Comparison of ENCODE assay signal across 9 cellular contexts in genomic region chr11:66880484-66881211, GRCh38. TPM values are rescaled to one million over a fixed set of nuclear protein-coding genes. Genes with fewer than 3 reads are reported as not detected.
A peak's percentile ranks its signal among the peaks of the same experiment; 100 is the strongest.
DNase-seq lines count a peak whose midpoint lies in the region; ATAC-seq and TF ChIP-seq lines count a peak whose summit lies in the region.
"Had no signal": no experiment of that assay in that cellular context is flagged by ENCODE, and none has a peak within 500 bp of the region (broad histone marks: within the 10 kb centered on the region; RNA-seq: fewer than 3 reads in every experiment).

No MANE protein-coding gene starts in this region.

- H3K36me3 ChIP-seq in right atrium auricular region (no peaks in the 10 kb centered on the region), esophagus squamous epithelium (no peaks in the 10 kb centered on the region), uterus (no peaks in the 10 kb centered on the region)

- TF ChIP-seq POLR2A in esophagus squamous epithelium (IDR thresholded peaks at IDR 0.05) (no peak), uterus (IDR thresholded peaks at IDR 0.05) (no peak), erythroblast (IDR thresholded peaks at IDR 0.05; ENCODE audit: low read length) (no peak)

- peak; percentile 16 for ATAC-seq in Right ventricle myocardium superior (ENCODE audit: poor library complexity)
- no peak for ATAC-seq in GM19324 (IDR thresholded peaks at IDR 0.05; ENCODE audit: low FRiP score, unreplicated experiment)

- TF ChIP-seq CTCF in right atrium auricular region (IDR thresholded peaks at IDR 0.05) (no peak), esophagus squamous epithelium (IDR thresholded peaks at IDR 0.05) (no peak), uterus (IDR thresholded peaks at IDR 0.05) (no peak)

- intact Hi-C loops in Right ventricle myocardium superior (cut with DNase I) = no loop called here
- intact Hi-C loops in esophagus squamous epithelium (cut with DNase I) = no loop called here
- intact Hi-C loops in uterus (cut with DNase I; ENCODE audit: low total_unique reads) = no loop called here

- H3K27me3 ChIP-seq in right atrium auricular region (no peaks in the 10 kb centered on the region), esophagus squamous epithelium (no peaks in the 10 kb centered on the region), uterus (no peaks in the 10 kb centered on the region)

- H3K4me1 ChIP-seq in right atrium auricular region = peaks cover 0 to 27% of the 10 kb centered on the region in 2 donors
- H3K4me1 ChIP-seq in esophagus squamous epithelium = peaks cover 37 to 65% (median 45%) of the 10 kb centered on the region in 3 donors
- H3K4me1 ChIP-seq in uterus = no peaks in the 10 kb centered on the region

- no peak for DNase-seq in Right ventricle myocardium superior
- DNase-seq in right atrium auricular region (ENCODE audit: low spot score) = no peak
- peak; percentile 68 for DNase-seq in NCI-H748 (lab: John Stamatoyannopoulos, UW; ENCODE audit: unreplicated experiment)
- DNase-seq in esophagus squamous epithelium (lab: John Stamatoyannopoulos, UW) = no peak
- DNase-seq in uterus = no peak
- no peak for DNase-seq in erythroblast (lab: John Stamatoyannopoulos, UW)
- DNase-seq in stimulated activated CD4-positive, alpha-beta T cell treated with anti-CD3 and anti-CD28 coated beads, Interleukin-2, amount 100 ng/mL, for 24 hours = no peak
- DNase-seq: stimulated activated CD4-positive, alpha-beta T cell treated with anti-CD3 and anti-CD28 coated beads, Interleukin-4, amount 100 ng/mL, for 1 hour had no signal

- H3K4me3 ChIP-seq in right atrium auricular region (no peak overlapping the region), esophagus squamous epithelium (no peak overlapping the region), uterus (no peak overlapping the region)

- WGBS in esophagus squamous epithelium, 2 donors = 23 to 25% methylated on average over 4 to 5 of the region's 11 CpGs

- no peak overlapping the region for H3K27ac ChIP-seq in right atrium auricular region
- peak overlapping the region in 3 of 4 donors; percentile 9 to 38 (median 24) for H3K27ac ChIP-seq in esophagus squamous epithelium
- no peak overlapping the region for H3K27ac ChIP-seq in uterus

- H3K9me3 ChIP-seq in right atrium auricular region (no peaks in the 10 kb centered on the region), esophagus squamous epithelium (no peaks in the 10 kb centered on the region), uterus (no peaks in the 10 kb centered on the region)

RNA-seq across cellular contexts. Expression of gene LRFN4, which starts 23.8 kb away (rescaled TPM):
- total RNA-seq in Right ventricle myocardium superior (20.5 TPM), right atrium auricular region (10 to 100 TPM in 1 of 2 donors, 1 to 10 TPM in 1; 8.6 to 13.2 TPM), esophagus squamous epithelium (10 to 100 TPM in 1 of 4 donors, 1 to 10 TPM in 3; 6.7 to 13.5 (median 7.2) TPM), uterus (10 to 100 TPM in 1 of 4 donors, 1 to 10 TPM in 3; 1.5 to 17.0 (median 5.4) TPM)

RNA-seq across cellular contexts. Expression of gene RCE1, which starts 37.4 kb away (rescaled TPM):
- total RNA-seq in Right ventricle myocardium superior (6.2 TPM), right atrium auricular region (1 to 10 TPM; 6.4 to 8.1 TPM), esophagus squamous epithelium (10 to 100 TPM in 3 of 4 donors, 1 to 10 TPM in 1; 8.9 to 29.7 (median 21.8) TPM), uterus (10 to 100 TPM in 3 of 4 donors, 1 to 10 TPM in 1; 2.3 to 19.4 (median 13.7) TPM)

Comparison
In these comparisons a context has a peak if more than half of its experiments do, and no peak if none do; other contexts are left out.
1. H3K27ac ChIP-seq: peak in esophagus squamous epithelium (3 of 4); none in right atrium auricular region (0 of 2) and uterus (0 of 2).